Comparison of ENCODE assay signal across 8 cellular contexts in the genomic region with DNA sequence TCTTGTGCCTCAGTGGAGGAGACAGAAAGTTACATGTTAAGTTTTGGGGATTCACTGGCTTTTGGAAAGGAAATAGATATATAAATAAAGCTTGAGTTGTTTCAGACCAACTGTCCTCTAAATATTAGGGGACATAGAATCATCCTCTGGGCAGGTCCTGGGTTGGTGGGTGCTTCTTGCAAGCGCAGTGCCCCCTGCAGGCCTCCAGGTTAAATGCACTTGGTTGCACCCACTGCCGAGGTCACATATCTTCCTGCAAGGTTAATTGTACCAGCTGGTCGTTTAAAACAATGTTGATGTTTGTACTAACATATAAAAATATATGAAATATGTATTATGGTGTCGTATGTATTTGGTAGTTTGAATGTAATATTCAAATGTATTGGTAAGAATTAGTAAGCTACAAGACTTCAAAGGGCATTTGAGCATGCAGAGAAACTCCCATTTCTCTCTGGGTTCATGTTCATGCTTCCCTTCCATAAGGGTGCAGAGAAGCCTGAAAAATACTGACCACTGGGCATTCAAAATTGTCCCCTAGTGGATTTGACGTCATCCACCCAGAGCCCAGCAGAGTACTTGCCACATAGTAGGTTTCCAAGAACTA.
DNase-seq lines count a peak whose midpoint lies in the region; TF ChIP-seq lines count a peak whose summit lies in the region.

No MANE protein-coding gene starts in this region.

- CTCF ChIA-PET in activated naive CD4-positive, alpha-beta T cell treated with anti-CD3 and anti-CD28 coated beads for 36 hours (lab: Charles Lee): interaction anchor here (0.5 to 1.5 kb wide), 11 partner anchors 14 to 256 kb away, joined by 3 to 6 read pairs (median 3); no protein-coding TSS in a partner anchor
- CTCF ChIA-PET in activated CD4-positive, alpha-beta memory T cell treated with anti-CD3 and anti-CD28 coated beads for 36 hours (lab: Charles Lee): interaction anchor here (0.6 to 2.2 kb wide), 10 partner anchors 10 to 244 kb away, joined by 3 to 15 read pairs (median 3); no protein-coding TSS in a partner anchor

- H2AFZ ChIP-seq in hepatocyte: no peak overlapping the region

- no peak overlapping the region for H3K4me3 Mint-ChIP-seq in activated naive CD4-positive, alpha-beta T cell treated with anti-CD3 and anti-CD28 coated beads for 36 hours
- H3K4me3 Mint-ChIP-seq in activated CD4-positive, alpha-beta memory T cell treated with anti-CD3 and anti-CD28 coated beads for 36 hours: no peak overlapping the region

- H3K27ac Mint-ChIP-seq in activated naive CD4-positive, alpha-beta T cell treated with anti-CD3 and anti-CD28 coated beads for 36 hours: no peak overlapping the region
- H3K27ac Mint-ChIP-seq in activated CD4-positive, alpha-beta memory T cell treated with anti-CD3 and anti-CD28 coated beads for 36 hours: no peak overlapping the region

- WGBS in hepatocyte (ENCODE audit: low lambda C conversion rate, missing lambda C conversion rate): 59% methylated on average over 5 of the region's 5 CpGs

- H3K9me3 ChIP-seq in hepatocyte (ENCODE audit: low read depth): no peaks in the 10 kb centered on the region

- H4K20me1 ChIP-seq in hepatocyte (ENCODE audit: insufficient read depth, poor library complexity, severe bottlenecking): no peaks in the 10 kb centered on the region

- H3K4me2 ChIP-seq in hepatocyte: no peak overlapping the region

- TF ChIP-seq CTCF in LNCAP (IDR thresholded peaks at IDR 0.05): peak; percentile 91
- peak; percentile 52 for TF ChIP-seq CTCF in hepatocyte (IDR thresholded peaks at IDR 0.05; ENCODE audit: poor library complexity)

- H3K9me3 Mint-ChIP-seq in activated naive CD4-positive, alpha-beta T cell treated with anti-CD3 and anti-CD28 coated beads for 36 hours: no peaks in the 10 kb centered on the region
- H3K9me3 Mint-ChIP-seq in activated CD4-positive, alpha-beta memory T cell treated with anti-CD3 and anti-CD28 coated beads for 36 hours: no peaks in the 10 kb centered on the region

- H3K4me3 ChIP-seq in hepatocyte: no peak overlapping the region

- H3K4me1 Mint-ChIP-seq in activated naive CD4-positive, alpha-beta T cell treated with anti-CD3 and anti-CD28 coated beads for 36 hours (ENCODE audit: low read depth): no peaks in the 10 kb centered on the region
- H3K4me1 Mint-ChIP-seq in activated CD4-positive, alpha-beta memory T cell treated with anti-CD3 and anti-CD28 coated beads for 36 hours (ENCODE audit: low read depth): no peaks in the 10 kb centered on the region

- H3K36me3 ChIP-seq in hepatocyte (replicated peaks; ENCODE audit: insufficient read depth, low read depth): no peaks in the 10 kb centered on the region

- no peaks in the 10 kb centered on the region for H3K9me2 ChIP-seq in hepatocyte (replicated peaks; ENCODE audit: insufficient read depth)

- no peaks in the 10 kb centered on the region for H3K27me3 ChIP-seq in hepatocyte

- DNase-seq in activated naive CD4-positive, alpha-beta T cell treated with anti-CD3 and anti-CD28 coated beads for 36 hours: peak; percentile 63
- DNase-seq in activated naive CD4-positive, alpha-beta T cell treated with anti-CD3 and anti-CD28 coated beads, Interleukin-2, amount 50 U/mL, for 16 hours: no peak
- DNase-seq in activated CD4-positive, alpha-beta memory T cell treated with anti-CD3 and anti-CD28 coated beads for 36 hours: peak; percentile 60
- DNase-seq in hepatocyte (ENCODE audit: low spot score): peak; percentile 45
- peak; percentile 5 to 23 for DNase-seq in stimulated activated CD4-positive, alpha-beta T cell treated with anti-CD3 and anti-CD28 coated beads, Interleukin-2, amount 100 ng/mL, for 48 hours
- DNase-seq in OCI-M2 (lab: John Stamatoyannopoulos, UW; ENCODE audit: unreplicated experiment): no peak
- no peak for DNase-seq in retina

- intact Hi-C loops in activated naive CD4-positive, alpha-beta T cell treated with anti-CD3 and anti-CD28 coated beads for 36 hours (cut with micrococcal nuclease): loop anchor here (1.0 kb wide), 2 partner anchors 156 to 226 kb away; no protein-coding TSS in a partner anchor
- intact Hi-C loops in activated CD4-positive, alpha-beta memory T cell treated with anti-CD3 and anti-CD28 coated beads for 36 hours (cut with micrococcal nuclease): loop anchor here (1.0 to 2.0 kb wide), 2 partner anchors 156 to 224 kb away; no protein-coding TSS in a partner anchor

- POLR2A ChIA-PET in activated CD4-positive, alpha-beta memory T cell treated with anti-CD3 and anti-CD28 coated beads for 36 hours (lab: Charles Lee): no interaction called here

- no peaks in the 10 kb centered on the region for H3K36me3 Mint-ChIP-seq in activated naive CD4-positive, alpha-beta T cell treated with anti-CD3 and anti-CD28 coated beads for 36 hours (ENCODE audit: low read depth)
- no peaks in the 10 kb centered on the region for H3K36me3 Mint-ChIP-seq in activated CD4-positive, alpha-beta memory T cell treated with anti-CD3 and anti-CD28 coated beads for 36 hours

- no peaks in the 10 kb centered on the region for H3K27me3 Mint-ChIP-seq in activated naive CD4-positive, alpha-beta T cell treated with anti-CD3 and anti-CD28 coated beads for 36 hours (ENCODE audit: low read depth)
- H3K27me3 Mint-ChIP-seq in activated CD4-positive, alpha-beta memory T cell treated with anti-CD3 and anti-CD28 coated beads for 36 hours: no peaks in the 10 kb centered on the region

- H3K79me2 ChIP-seq in hepatocyte: peaks cover 45% of the 10 kb centered on the region

- H3K27ac ChIP-seq in hepatocyte: no peak overlapping the region

- peaks cover 27% of the 10 kb centered on the region for H3K4me1 ChIP-seq in hepatocyte (ENCODE audit: insufficient read depth)

Comparison
In these comparisons a context has a peak if more than half of its experiments do, and no peak if none do; other contexts are left out.
1. DNase-seq: peak in activated naive CD4-positive, alpha-beta T cell treated with anti-CD3 and anti-CD28 coated beads for 36 hours (single experiment), activated CD4-positive, alpha-beta memory T cell treated with anti-CD3 and anti-CD28 coated beads for 36 hours (single experiment), hepatocyte (single experiment) and stimulated activated CD4-positive, alpha-beta T cell treated with anti-CD3 and anti-CD28 coated beads, Interleukin-2, amount 100 ng/mL, for 48 hours (2 of 2); none in activated naive CD4-positive, alpha-beta T cell treated with anti-CD3 and anti-CD28 coated beads, Interleukin-2, amount 50 U/mL, for 16 hours (single experiment), OCI-M2 (single experiment) and retina (single experiment).